In the genomic region with DNA sequence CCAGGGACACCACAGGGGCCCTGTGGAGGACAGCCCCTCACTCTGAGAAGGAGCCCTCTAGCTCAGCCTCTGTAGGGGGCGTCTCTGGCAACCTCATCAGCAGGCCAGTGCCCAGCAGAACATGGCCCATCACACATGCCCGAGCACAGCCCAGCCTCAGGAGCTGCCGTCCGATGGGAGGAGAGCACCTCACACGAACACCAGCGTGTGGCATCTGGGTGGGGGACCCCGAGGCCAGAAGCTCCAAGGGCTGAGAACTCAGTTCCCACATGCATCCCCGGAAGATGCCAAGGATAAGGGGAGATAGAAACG, we compare ENCODE assay signal across 12 cellular contexts. TPM values are rescaled to one million over a fixed set of nuclear protein-coding genes. Genes with fewer than 3 reads are reported as not detected.
DNase-seq lines count a peak whose midpoint lies in the region; ATAC-seq and TF ChIP-seq lines count a peak whose summit lies in the region.
"Had no signal": no experiment of that assay in that cellular context is flagged by ENCODE, and none has a peak within 500 bp of the region (broad histone marks: within the 10 kb centered on the region; RNA-seq: fewer than 3 reads in every experiment).

No MANE protein-coding gene starts in this region.

- no peak overlapping the region for H3K23ac ChIP-seq in IMR-90 (ENCODE audit: low read depth, low read length)

- H2AFZ ChIP-seq in IMR-90 (replicated peaks; ENCODE audit: low read length, poor library complexity): no peak overlapping the region

- H3K9me3 ChIP-seq in IMR-90 (ENCODE audit: control insufficient read depth, insufficient read depth, low read length) (no peaks in the 10 kb centered on the region), psoas muscle (no peaks in the 10 kb centered on the region)
- H3K9me3 ChIP-seq: MG63 had no signal

- H2AK9ac ChIP-seq in IMR-90 (replicated peaks; ENCODE audit: low read depth, low read length, poor library complexity): peak overlapping the region; percentile 62

- CTCF ChIA-PET in IMR-90 (lab: Yijun Ruan, JAX): interaction anchor here (0.9 kb wide), 1 partner anchor 15 kb away, joined by 3 read pairs; no protein-coding TSS in a partner anchor

- H2BK20ac ChIP-seq in IMR-90 (ENCODE audit: low read depth, low read length): no peak overlapping the region

- H3K4me2 ChIP-seq in IMR-90 (ENCODE audit: low read depth, low read length): no peak overlapping the region

- TF ChIP-seq CTCF in IMR-90 (conservative IDR thresholded peaks at IDR 0.05; ENCODE audit: low read depth, low read length): no peak
- no peak for TF ChIP-seq CTCF in endothelial cell (IDR thresholded peaks at IDR 0.05; ENCODE audit: unreplicated experiment)
- TF ChIP-seq CTCF in psoas muscle (IDR thresholded peaks at IDR 0.05): no peak

- H3K27ac ChIP-seq in IMR-90 (ENCODE audit: insufficient read depth, low read length) (no peak overlapping the region), psoas muscle (peak overlapping the region; percentile 93)

- no peaks in the 10 kb centered on the region for H3K9me3 Mint-ChIP-seq in endothelial cell (ENCODE audit: unreplicated experiment)
- H3K9me3 Mint-ChIP-seq: activated naive CD8-positive, alpha-beta T cell treated with anti-CD3 and anti-CD28 coated beads, Interleukin-2, amount 10 ng/mL, durations not matched to agents 7 days and 5 days; CD4-positive, CD25-positive, alpha-beta regulatory T cell had no signal

- H2BK5ac ChIP-seq in IMR-90 (ENCODE audit: low read depth, low read length, poor library complexity, severe bottlenecking): no peak overlapping the region

- peaks cover 23% of the 10 kb centered on the region; the same call in 1 of the 2 replicates for H3K9me1 ChIP-seq in IMR-90 (ENCODE audit: insufficient read depth, low read length)

- no peak overlapping the region; the same call in 1 of the 2 replicates for H4K5ac ChIP-seq in IMR-90 (ENCODE audit: low read depth, low read length)

- H2BK120ac ChIP-seq in IMR-90 (ENCODE audit: low read depth, low read length): no peak overlapping the region

- 69% methylated on average over 7 of the region's 9 CpGs; no CpG with 5 or more reads in 1 of the 2 experiments for WGBS in IMR-90 (ENCODE audit: extremely low coverage in 2 of 2, insufficient read length in 1 of 2), 2 experiments
- 43 to 56% (median 51%) methylated on average over 9 of the region's 9 CpGs for WGBS in psoas muscle, 3 donors

- no peak overlapping the region for H3K9ac ChIP-seq in IMR-90 (ENCODE audit: low read depth, low read length)

- in situ Hi-C loops in IMR-90 (cut with MboI; ENCODE audit: low sequenced_read_pairs): no loop called here

- no peak overlapping the region for H3K14ac ChIP-seq in IMR-90 (replicated peaks; ENCODE audit: low read depth, low read length)

- no peak overlapping the region for H3K56ac ChIP-seq in IMR-90 (ENCODE audit: extremely low read depth, insufficient read depth, low read length)

- no peak overlapping the region for H2AK5ac ChIP-seq in IMR-90 (ENCODE audit: low read depth, low read length)

- H3K4ac ChIP-seq in IMR-90 (ENCODE audit: low read depth, low read length): no peak overlapping the region

- TF ChIP-seq POLR2A in IMR-90 (IDR thresholded peaks at IDR 0.05; ENCODE audit: low read depth, low read length): no peak

- H4K91ac ChIP-seq in IMR-90 (ENCODE audit: insufficient read depth, low read depth, low read length): no peak overlapping the region

- peaks cover 49% of the 10 kb centered on the region for H3K4me1 ChIP-seq in IMR-90 (ENCODE audit: control insufficient read depth, insufficient read depth, low read length)
- peaks cover 72% of the 10 kb centered on the region for H3K4me1 ChIP-seq in psoas muscle

- H3K27ac Mint-ChIP-seq in endothelial cell (ENCODE audit: unreplicated experiment): peak overlapping the region; percentile 85
- H3K27ac Mint-ChIP-seq: activated naive CD8-positive, alpha-beta T cell treated with anti-CD3 and anti-CD28 coated beads, Interleukin-2, amount 10 ng/mL, durations not matched to agents 7 days and 5 days; progenitor cell of endocrine pancreas had no signal

- peaks cover 92% of the 10 kb centered on the region for H4K20me1 ChIP-seq in IMR-90 (ENCODE audit: insufficient read depth, low read length)

- POLR2A ChIA-PET in IMR-90 (lab: Charles Lee; ENCODE audit: unreplicated experiment): no interaction called here

- intact Hi-C loops in IMR-90 (cut with micrococcal nuclease): no loop called here
- intact Hi-C loops in psoas muscle (cut with DNase I): no loop called here

- H3K4me1 Mint-ChIP-seq in endothelial cell (ENCODE audit: unreplicated experiment): peaks cover 49% of the 10 kb centered on the region

- H3K27me3 Mint-ChIP-seq in endothelial cell (ENCODE audit: unreplicated experiment): peaks cover 15% of the 10 kb centered on the region
- H3K27me3 Mint-ChIP-seq: activated naive CD8-positive, alpha-beta T cell treated with anti-CD3 and anti-CD28 coated beads, Interleukin-2, amount 10 ng/mL, durations not matched to agents 7 days and 5 days; CD4-positive, CD25-positive, alpha-beta regulatory T cell; progenitor cell of endocrine pancreas had no signal

- H3K18ac ChIP-seq in IMR-90 (ENCODE audit: low read depth, low read length): no peak overlapping the region

- peaks cover 17 to 93% of the 10 kb centered on the region in 2 experiments for H3K79me1 ChIP-seq in IMR-90 (ENCODE audit: low read depth in 1 of 2, low read length in 2 of 2)

- DNase-seq in IMR-90: no peak
- DNase-seq in endothelial cell (ENCODE audit: low spot score): no peak
- DNase-seq in psoas muscle: no peak
- no peak for DNase-seq in SIG-M5 treated with dmso at 0.1 percent for 504 hours (lab: John Stamatoyannopoulos, UW; ENCODE audit: unreplicated experiment)
- DNase-seq in activated gamma-delta T cell (lab: John Stamatoyannopoulos, UW): no peak
- DNase-seq: activated CD4-positive, alpha-beta T cell treated with anti-CD3 and anti-CD28 coated beads, Interleukin-2, amount 50 U/mL, for 1 hour; activated naive CD8-positive, alpha-beta T cell treated with anti-CD3 and anti-CD28 coated beads, Interleukin-2, amount 10 ng/mL, durations not matched to agents 7 days and 5 days; CD4-positive, CD25-positive, alpha-beta regulatory T cell; MG63; NCI-H446 treated with DMSO at 0.1 percent for 48 hours had no signal

- no peak overlapping the region for H3K4me3 ChIP-seq in IMR-90 (ENCODE audit: insufficient read depth, low read depth, low read length)
- H3K4me3 ChIP-seq in psoas muscle: peak overlapping the region; percentile 35
- H3K4me3 ChIP-seq: MG63 had no signal

- no peak for ATAC-seq in IMR-90 (ENCODE audit: low read depth)
- ATAC-seq in psoas muscle: no peak
- ATAC-seq in GM18520 (IDR thresholded peaks at IDR 0.05; ENCODE audit: unreplicated experiment): no peak

- peak overlapping the region; percentile 32 for H3K4me3 Mint-ChIP-seq in endothelial cell (ENCODE audit: unreplicated experiment)
- H3K4me3 Mint-ChIP-seq: activated naive CD8-positive, alpha-beta T cell treated with anti-CD3 and anti-CD28 coated beads, Interleukin-2, amount 10 ng/mL, durations not matched to agents 7 days and 5 days; CD4-positive, CD25-positive, alpha-beta regulatory T cell had no signal

- TF ChIP-seq RAD21 in IMR-90 (IDR thresholded peaks at IDR 0.05; ENCODE audit: low read length): no peak

- peaks cover 3% of the 10 kb centered on the region for H3K36me3 Mint-ChIP-seq in endothelial cell (ENCODE audit: low read depth, unreplicated experiment)

- H3K36me3 ChIP-seq in IMR-90 (ENCODE audit: control insufficient read depth, insufficient read depth, low read length) (peaks cover 11% of the 10 kb centered on the region), psoas muscle (ENCODE audit: insufficient read depth in 1 of 2, low read depth in 1 of 2) (peaks cover 0 to 18% of the 10 kb centered on the region in 2 donors)
- H3K36me3 ChIP-seq: MG63 had no signal

- no peak overlapping the region for H2BK15ac ChIP-seq in IMR-90 (ENCODE audit: low read depth, low read length)

- H3K27me3 ChIP-seq in IMR-90 (ENCODE audit: control insufficient read depth, insufficient read depth, low read length): no peaks in the 10 kb centered on the region
- no peaks in the 10 kb centered on the region for H3K27me3 ChIP-seq in psoas muscle (ENCODE audit: insufficient read depth in 3 of 3, low read length in 2 of 3)
- H3K27me3 ChIP-seq: MG63 had no signal

- dilution Hi-C loops in IMR-90 (cut with HindIII; ENCODE audit: low sequenced_read_pairs, unreplicated experiment): no loop called here

- no peak overlapping the region for H4K8ac ChIP-seq in IMR-90 (ENCODE audit: low read depth in 2 of 2, low read length in 2 of 2)

- BruUV-seq in IMR-90 (replicated peaks; lab: Mats Ljungman, UMichigan): no TSS peak

TF ChIP-seq in IMR-90, 13 proteins besides CTCF, POLR2A, EP300 and RAD21 (continues in another document):
- TF ChIP-seq RFX5 (IDR thresholded peaks at IDR 0.05; ENCODE audit: low read depth, low read length): no peak
- no peak for TF ChIP-seq CEBPB (IDR thresholded peaks at IDR 0.05; ENCODE audit: low read depth, low read length)

RNA-seq across cellular contexts. Expression of a gene that starts 11.3 kb away (rescaled TPM):
- total RNA-seq in IMR-90 (2012; rRNA removed): 28.1 and 32.2 TPM in 2 replicates
- polyA plus RNA-seq in IMR-90 (2012; rRNA removed): 138 and 161 TPM in 2 replicates
- 103 and 170 TPM in 2 replicates for polyA plus RNA-seq in IMR-90 (2012; cell fraction: cytosol; rRNA removed)
- 93.0 and 160 TPM in 2 replicates for polyA plus RNA-seq in IMR-90 (2012; cell fraction: nucleus; rRNA removed; ENCODE audit: low replicate concordance)
- 128 TPM for total RNA-seq in endothelial cell (ENCODE audit: unreplicated experiment)
- 10 to 100 TPM; 16.0 to 26.6 (median 21.6) TPM for total RNA-seq in psoas muscle
- polyA plus RNA-seq in psoas muscle: 10 to 100 TPM; 18.2 to 85.6 (median 27.1) TPM

RNA-seq across cellular contexts. Expression of a gene that starts 13.4 kb away (rescaled TPM):
- total RNA-seq in IMR-90 (2012; rRNA removed) (11.4 and 12.4 TPM in 2 replicates), endothelial cell (ENCODE audit: unreplicated experiment) (29.8 TPM), psoas muscle (10 to 100 TPM in 1 of 4 donors, 1 to 10 TPM in 3; 5.6 to 10.3 (median 7.7) TPM)
- polyA plus RNA-seq in IMR-90 (2012; rRNA removed) (22.9 and 26.7 TPM in 2 replicates), psoas muscle (10 to 100 TPM in 1 of 3 donors, 1 to 10 TPM in 2; 5.9 to 12.8 (median 6.4) TPM)
- polyA plus RNA-seq in IMR-90 (2012; cell fraction: cytosol; rRNA removed): 16.1 and 20.9 TPM in 2 replicates
- 18.2 and 45.9 TPM in 2 replicates for polyA plus RNA-seq in IMR-90 (2012; cell fraction: nucleus; rRNA removed; ENCODE audit: low replicate concordance)

RNA-seq across cellular contexts. Expression of a gene that starts 45.7 kb away (rescaled TPM):
- total RNA-seq in IMR-90 (2012; rRNA removed) (2.3 and 3.3 TPM in 2 replicates), endothelial cell (ENCODE audit: unreplicated experiment) (18.3 TPM), psoas muscle (10 to 100 TPM; 10.3 to 16.4 (median 13.2) TPM)
- polyA plus RNA-seq in IMR-90 (2012; rRNA removed) (8.1 and 9.8 TPM in 2 replicates), psoas muscle (10 to 100 TPM in 1 of 3 donors, 1 to 10 TPM in 2; 7.4 to 12.4 (median 9.7) TPM)
- 12.5 and 13.1 TPM in 2 replicates for polyA plus RNA-seq in IMR-90 (2012; cell fraction: cytosol; rRNA removed)
- polyA plus RNA-seq in IMR-90 (2012; cell fraction: nucleus; rRNA removed; ENCODE audit: low replicate concordance): 4.6 and 9.8 TPM in 2 replicates

RNA-seq across cellular contexts. Expression of a gene that starts 50.4 kb away (rescaled TPM):
- 1.3 and 1.4 TPM in 2 replicates for total RNA-seq in IMR-90 (2012; rRNA removed)
- polyA plus RNA-seq in IMR-90 (2012; rRNA removed): 3.2 and 3.4 TPM in 2 replicates
- polyA plus RNA-seq in IMR-90 (2012; cell fraction: cytosol; rRNA removed): 7.1 and 7.7 TPM in 2 replicates
- 10.0 and 17.1 TPM in 2 replicates for polyA plus RNA-seq in IMR-90 (2012; cell fraction: nucleus; rRNA removed; ENCODE audit: low replicate concordance)
- total RNA-seq in endothelial cell (ENCODE audit: unreplicated experiment): 66.2 TPM
- 1 to 10 TPM in 2 of 4 donors, under 1 TPM in 2; 0.60 to 3.7 (median 1.2) TPM for total RNA-seq in psoas muscle
- polyA plus RNA-seq in psoas muscle: 1 to 10 TPM in 1 of 3 donors, under 1 TPM in 2; 0.31 to 1.2 (median 0.53) TPM
